ENCODE assay signal across 11 cellular contexts in genomic region chr6:5763871-5764270, GRCh38.
DNase-seq lines count a peak whose midpoint lies in the region; ATAC-seq, FAIRE-seq and TF ChIP-seq lines count a peak whose summit lies in the region.
"Had no signal": no experiment of that assay in that cellular context is flagged by ENCODE, and none has a peak within 500 bp of the region (broad histone marks: within the 10 kb centered on the region; RNA-seq: fewer than 3 reads in every experiment).

No MANE protein-coding gene starts in this region.

- no peak overlapping the region for H2AFZ ChIP-seq in hepatocyte

- TF ChIP-seq CTCF in endodermal cell (conservative IDR thresholded peaks at IDR 0.05): no peak
- no peak for TF ChIP-seq CTCF in hepatocyte (IDR thresholded peaks at IDR 0.05; ENCODE audit: poor library complexity)

- no peaks in the 10 kb centered on the region for H3K27me3 ChIP-seq in endodermal cell (ENCODE audit: control insufficient read depth, insufficient read depth, low read length, poor library complexity, severe bottlenecking)
- H3K27me3 ChIP-seq in hepatocyte: no peaks in the 10 kb centered on the region
- H3K27me3 ChIP-seq: cardiac muscle cell had no signal

- H3K9me3 Mint-ChIP-seq in endodermal cell: peaks cover 26% of the 10 kb centered on the region

- H3K36me3 ChIP-seq in endodermal cell (ENCODE audit: control insufficient read depth, insufficient read depth, low read length): no peaks in the 10 kb centered on the region
- no peaks in the 10 kb centered on the region for H3K36me3 ChIP-seq in hepatocyte (replicated peaks; ENCODE audit: insufficient read depth, low read depth)
- H3K36me3 ChIP-seq: cardiac muscle cell had no signal

- H3K9ac ChIP-seq in endodermal cell (ENCODE audit: extremely low read depth, low read length, poor library complexity, severe bottlenecking): no peak overlapping the region

- no peaks in the 10 kb centered on the region for H3K9me2 ChIP-seq in hepatocyte (replicated peaks; ENCODE audit: insufficient read depth)

- H3K27ac Mint-ChIP-seq in endodermal cell: peak overlapping the region; percentile 19

- FAIRE-seq in HTR-8/SVneo (lab: Jason Lieb, UNC): no peak

- H3K27me3 Mint-ChIP-seq in endodermal cell (ENCODE audit: insufficient read depth): no peaks in the 10 kb centered on the region

- peaks cover 13% of the 10 kb centered on the region for H3K36me3 Mint-ChIP-seq in endodermal cell (ENCODE audit: low read depth)

- no peaks in the 10 kb centered on the region for H3K4me1 Mint-ChIP-seq in endodermal cell

- H3K4me3 Mint-ChIP-seq in endodermal cell: no peak overlapping the region
- H3K4me3 Mint-ChIP-seq: neural crest cell had no signal

- no peaks in the 10 kb centered on the region for H4K20me1 ChIP-seq in hepatocyte (ENCODE audit: insufficient read depth, poor library complexity, severe bottlenecking)

- H3K79me2 ChIP-seq in hepatocyte: no peaks in the 10 kb centered on the region

- H3K4me3 ChIP-seq in endodermal cell (ENCODE audit: low read length) (no peak overlapping the region), skeletal muscle cell (ENCODE audit: low read depth, low read length) (no peak overlapping the region), hepatocyte (no peak overlapping the region)
- H3K4me3 ChIP-seq: cardiac muscle cell had no signal

- WGBS in endodermal cell (ENCODE audit: insufficient coverage in 1 of 2, insufficient read length in 1 of 2), 2 experiments: 81 to 93% methylated on average over 3 to 8 of the region's 8 CpGs
- WGBS in hepatocyte (ENCODE audit: low lambda C conversion rate, missing lambda C conversion rate): 92% methylated on average over 8 of the region's 8 CpGs

- DNase-seq in endodermal cell (peak; percentile 35), skeletal muscle cell (ENCODE audit: low read depth) (peak; percentile 65), hepatocyte (ENCODE audit: low spot score) (no peak), HTR-8/SVneo (ENCODE audit: insufficient read length, low spot score) (no peak)
- DNase-seq: GF-D8 had no signal

- H3K4me1 ChIP-seq in endodermal cell (ENCODE audit: control insufficient read depth, insufficient read depth, low read length) (no peaks in the 10 kb centered on the region), hepatocyte (ENCODE audit: insufficient read depth) (no peaks in the 10 kb centered on the region)

- H3K4me2 ChIP-seq in hepatocyte: no peak overlapping the region

- H3K9me3 ChIP-seq in endodermal cell (ENCODE audit: control insufficient read depth, low read length) (peaks cover 18% of the 10 kb centered on the region), hepatocyte (ENCODE audit: low read depth) (no peaks in the 10 kb centered on the region)

- H3K27ac ChIP-seq in endodermal cell (ENCODE audit: low read depth, low read length) (no peak overlapping the region), hepatocyte (no peak overlapping the region)
- H3K27ac ChIP-seq: cardiac muscle cell had no signal

- ATAC-seq in GM18909 (IDR thresholded peaks at IDR 0.05; ENCODE audit: poor library complexity, unreplicated experiment) (peak; percentile 38), HG03095 (IDR thresholded peaks at IDR 0.05; ENCODE audit: unreplicated experiment) (peak; percentile 59), GM18861 (IDR thresholded peaks at IDR 0.05; ENCODE audit: unreplicated experiment) (no peak), GM21723 (IDR thresholded peaks at IDR 0.05; ENCODE audit: unreplicated experiment) (no peak)

Comparison
In these comparisons a context has a peak if more than half of its experiments do, and no peak if none do; other contexts are left out.
1. ATAC-seq: peak in GM18909 (single experiment) and HG03095 (single experiment); none in GM18861 (single experiment) and GM21723 (single experiment).
2. DNase-seq: peak in endodermal cell (single experiment) and skeletal muscle cell (single experiment); none in hepatocyte (single experiment) and HTR-8/SVneo (single experiment).